Comparison of ENCODE assay signal across 1 cellular context in the genomic region with DNA sequence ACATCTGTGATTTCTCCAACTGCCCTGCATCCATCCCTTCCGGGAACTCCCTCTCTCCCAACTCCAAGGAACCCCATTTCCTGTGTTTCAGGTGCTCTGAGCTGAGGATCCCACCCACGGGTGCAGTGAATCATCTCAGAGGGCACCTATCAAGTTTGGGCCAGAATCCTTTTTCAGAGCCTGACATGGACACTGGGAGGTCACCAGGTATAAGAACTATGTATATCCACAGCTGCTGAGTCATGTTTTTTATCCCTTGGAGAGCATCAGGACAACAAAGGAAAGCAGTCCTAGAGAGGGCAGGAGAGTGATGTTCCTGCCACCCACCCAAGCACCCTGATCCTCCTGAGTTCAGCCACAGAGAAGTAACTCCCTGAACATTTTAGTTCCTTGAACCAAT.
TF ChIP-seq lines count a peak whose summit lies in the region.

No MANE protein-coding gene starts in this region.

TF ChIP-seq in A549, 52 proteins besides CTCF, POLR2A, EP300 and RAD21:
- peak; percentile 63 for TF ChIP-seq MAFK (IDR thresholded peaks at IDR 0.05; ENCODE audit: partially characterized antibody)
- TF ChIP-seq SREBF2 (IDR thresholded peaks at IDR 0.05) = no peak
- TF ChIP-seq NFE2L2 (conservative IDR thresholded peaks at IDR 0.05; ENCODE audit: low read length) = peak; percentile 70
TF ChIP-seq in A549: peak in this region for 2.
